In the genomic region with DNA sequence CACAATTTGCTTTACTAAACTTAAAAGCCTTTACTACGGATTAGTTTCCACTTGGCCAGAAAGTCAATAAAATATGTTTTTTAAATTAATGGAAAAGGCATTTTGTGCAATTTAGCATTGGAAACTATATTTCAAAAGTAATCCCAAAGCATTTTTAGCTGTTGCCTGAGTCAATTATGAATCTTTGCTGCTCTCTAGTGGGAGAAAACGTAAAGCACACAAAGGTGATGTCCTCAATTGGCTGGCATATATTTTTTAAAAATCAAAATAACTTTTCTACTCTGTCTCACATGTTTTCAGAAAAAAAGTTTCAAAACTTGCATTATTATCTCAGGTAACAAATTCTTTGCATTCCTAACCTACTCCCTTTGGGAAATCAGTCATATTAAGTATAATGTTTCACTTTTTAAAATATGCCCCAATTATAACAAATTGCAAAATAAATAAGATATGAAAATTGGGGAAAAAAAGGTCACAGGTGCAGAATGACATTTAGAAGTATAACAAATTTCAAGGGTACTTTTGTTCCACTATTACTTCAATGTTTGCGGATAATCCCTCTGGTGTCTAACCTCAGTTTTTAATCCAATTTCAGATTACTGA, we compare ENCODE assay signal across 8 cellular contexts. TPM values are rescaled to one million over a fixed set of nuclear protein-coding genes. Genes with fewer than 3 reads are reported as not detected.
DNase-seq lines count a peak whose midpoint lies in the region; ATAC-seq and TF ChIP-seq lines count a peak whose summit lies in the region.

No MANE protein-coding gene starts in this region.

- intact Hi-C loops in adrenal gland (cut with DNase I): loop anchor here (5.0 kb wide), 2 partner anchors 61 to 216 kb away; no protein-coding TSS in a partner anchor
- intact Hi-C loops in upper lobe of right lung (cut with DNase I): loop anchor here (10.0 kb wide), 1 partner anchor 214 kb away; no protein-coding TSS in a partner anchor

- H3K4me1 ChIP-seq in adrenal gland (replicated peaks in 1 of 2): no peaks in the 10 kb centered on the region
- no peaks in the 10 kb centered on the region for H3K4me1 ChIP-seq in upper lobe of right lung

- H3K4me1 Mint-ChIP-seq in immature natural killer cell: no peaks in the 10 kb centered on the region

- ATAC-seq in upper lobe of right lung (peak; percentile 43), GM19467 (IDR thresholded peaks at IDR 0.05; ENCODE audit: unreplicated experiment) (no peak), HG03280 (IDR thresholded peaks at IDR 0.05; ENCODE audit: unreplicated experiment) (no peak)

- TF ChIP-seq CTCF in adrenal gland (IDR thresholded peaks at IDR 0.05) (peak; percentile 52 to 79 (median 73)), upper lobe of right lung (IDR thresholded peaks at IDR 0.05) (peak; percentile 60)

- H3K27me3 ChIP-seq in adrenal gland (no peaks in the 10 kb centered on the region), upper lobe of right lung (no peaks in the 10 kb centered on the region)

- no peak overlapping the region for H3K27ac ChIP-seq in adrenal gland
- H3K27ac ChIP-seq in upper lobe of right lung: no peak overlapping the region

- no peaks in the 10 kb centered on the region for H3K36me3 Mint-ChIP-seq in immature natural killer cell

- no peaks in the 10 kb centered on the region for H3K9me3 Mint-ChIP-seq in immature natural killer cell

- H3K4me3 ChIP-seq in adrenal gland: no peak overlapping the region
- no peak overlapping the region for H3K4me3 ChIP-seq in upper lobe of right lung

- no peaks in the 10 kb centered on the region for H3K36me3 ChIP-seq in adrenal gland (replicated peaks in 1 of 2)
- no peaks in the 10 kb centered on the region for H3K36me3 ChIP-seq in upper lobe of right lung

- H3K9me3 ChIP-seq in adrenal gland (replicated peaks in 1 of 3) (no peaks in the 10 kb centered on the region), upper lobe of right lung (no peaks in the 10 kb centered on the region)

- no peak for TF ChIP-seq POLR2A in adrenal gland (IDR thresholded peaks at IDR 0.05)

- H3K4me3 Mint-ChIP-seq in immature natural killer cell: no peak overlapping the region

- H3K27ac Mint-ChIP-seq in immature natural killer cell: no peak overlapping the region

- no peaks in the 10 kb centered on the region for H3K27me3 Mint-ChIP-seq in immature natural killer cell (ENCODE audit: low read depth in 3 of 3)

- 20 to 24% (median 23%) methylated on average over 3 of the region's 3 CpGs for WGBS in adrenal gland, 4 donors

- DNase-seq in stimulated activated CD4-positive, alpha-beta T cell treated with anti-CD3 and anti-CD28 coated beads, Interleukin-4, amount 100 ng/mL, for 24 hours: peak; percentile 14
- DNase-seq in stimulated activated CD4-positive, alpha-beta T cell treated with anti-CD3 and anti-CD28 coated beads, Interleukin-4, amount 100 ng/mL, for 1 hour: no peak
- DNase-seq in M059J (ENCODE audit: low read depth): peak; percentile 39
- DNase-seq in adrenal gland: peak in 2 of 7 donors; percentile 19 to 28
- DNase-seq in immature natural killer cell: peak; percentile 1 to 12 (median 6)
- no peak for DNase-seq in upper lobe of right lung

RNA-seq across cellular contexts. Expression of gene TEX55, which starts 47.2 kb away (rescaled TPM):
- total RNA-seq in M059J (2014; rRNA removed; shearing (Covaris generic)): not detected in 2 replicates
- total RNA-seq in adrenal gland (not detected), upper lobe of right lung (not detected)
- polyA plus RNA-seq in adrenal gland (not detected), immature natural killer cell (not detected)

Comparison
In these comparisons a context has a peak if more than half of its experiments do, and no peak if none do; other contexts are left out.
1. DNase-seq: peak in stimulated activated CD4-positive, alpha-beta T cell treated with anti-CD3 and anti-CD28 coated beads, Interleukin-4, amount 100 ng/mL, for 24 hours (single experiment), M059J (single experiment) and immature natural killer cell (3 of 3); none in stimulated activated CD4-positive, alpha-beta T cell treated with anti-CD3 and anti-CD28 coated beads, Interleukin-4, amount 100 ng/mL, for 1 hour (single experiment) and upper lobe of right lung (single experiment).